ENCODE assay signal across 22 cellular contexts in genomic region chr15:29900237-29901189, GRCh38.
A peak's percentile ranks its signal among the peaks of the same experiment; 100 is the strongest.
DNase-seq lines count a peak whose midpoint lies in the region; ATAC-seq, FAIRE-seq and TF ChIP-seq lines count a peak whose summit lies in the region.
"Had no signal": no experiment of that assay in that cellular context is flagged by ENCODE, and none has a peak within 500 bp of the region (broad histone marks: within the 10 kb centered on the region; RNA-seq: fewer than 3 reads in every experiment).

No MANE protein-coding gene starts in this region.

- intact Hi-C loops in Right ventricle myocardium inferior (cut with DNase I): no loop called here
- intact Hi-C loops in K562 (cut with micrococcal nuclease): no loop called here

- in situ Hi-C loops in K562 (cut with MboI): no loop called here
- in situ Hi-C loops in GM23248 (cut with MboI): no loop called here

- DNase-seq in Right ventricle myocardium inferior (ENCODE audit: missing footprints): no peak
- no peak for DNase-seq in right atrium auricular region (ENCODE audit: low spot score)
- DNase-seq in AG04450 (ENCODE audit: low read depth, low spot score): no peak
- DNase-seq in K562 (ENCODE audit: extremely low read depth in 1 of 4, low spot score in 3 of 4): no peak
- peak; percentile 21 to 53 for DNase-seq in foreskin keratinocyte
- no peak for DNase-seq in GM23248
- DNase-seq in activated CD8-positive, alpha-beta T cell treated with anti-CD3 and anti-CD28 coated beads, Interleukin-2, amount 10 ng/mL, durations not matched to agents 7 days and 5 days: no peak
- DNase-seq: 8988T; BE2C; C1 segment of cervical spinal cord; CD4-positive, alpha-beta T cell; DMS 273 treated with DMSO at 0.1 percent for 48 hours; DMS53; DND-41; EL; HCEC 1CT; IMR-90; KBM-7 had no signal

- FAIRE-seq in K562 (lab: Jason Lieb, UNC): no peak
- FAIRE-seq: GM12878, H54 had no signal

- H3K27ac ChIP-seq in right atrium auricular region (no peak overlapping the region), AG04450 (ENCODE audit: low read depth, low read length) (peak overlapping the region; percentile 11), K562 (ENCODE audit: extremely low read depth, low read depth, low read length) (no peak overlapping the region), foreskin keratinocyte (no peak overlapping the region), GM23248 (no peak overlapping the region)
- H3K27ac ChIP-seq: HL-60 had no signal

- H3K79me2 ChIP-seq in K562 (ENCODE audit: control insufficient read depth, insufficient read depth, low read length): no peaks in the 10 kb centered on the region
- H3K79me2 ChIP-seq in GM23248 (ENCODE audit: insufficient read depth): no peaks in the 10 kb centered on the region

- no TSS peak for BruUV-seq in K562 (replicated peaks; lab: Mats Ljungman, UMichigan)

- no peak overlapping the region for H3K27ac Mint-ChIP-seq in activated CD8-positive, alpha-beta T cell treated with anti-CD3 and anti-CD28 coated beads, Interleukin-2, amount 10 ng/mL, durations not matched to agents 7 days and 5 days
- H3K27ac Mint-ChIP-seq: CD4-positive, alpha-beta T cell had no signal

- no peaks in the 10 kb centered on the region for H3K27me3 ChIP-seq in right atrium auricular region
- H3K27me3 ChIP-seq in AG04450 (ENCODE audit: control insufficient read depth, insufficient read depth, low read length): no peaks in the 10 kb centered on the region
- peaks cover 15 to 25% of the 10 kb centered on the region in 2 experiments for H3K27me3 ChIP-seq in K562 (ENCODE audit: control insufficient read depth in 2 of 2, insufficient read depth in 2 of 2, low read length in 2 of 2)
- no peaks in the 10 kb centered on the region for H3K27me3 ChIP-seq in foreskin keratinocyte
- H3K27me3 ChIP-seq in GM23248 (replicated peaks; ENCODE audit: insufficient read depth): no peaks in the 10 kb centered on the region

- H3K9ac ChIP-seq in K562 (ENCODE audit: insufficient read depth in 1 of 2, low read depth in 2 of 2, low read length in 2 of 2) (no peak overlapping the region), GM23248 (no peak overlapping the region)

- no peak overlapping the region for H3K4me3 ChIP-seq in right atrium auricular region
- no peak overlapping the region for H3K4me3 ChIP-seq in AG04450 (ENCODE audit: low read depth, low read length)
- no peak overlapping the region for H3K4me3 ChIP-seq in K562
- no peak overlapping the region for H3K4me3 ChIP-seq in GM23248
- H3K4me3 ChIP-seq: GM12878 had no signal

- TF ChIP-seq POLR2A in K562 (conservative IDR thresholded peaks at IDR 0.05): no peak

- TF ChIP-seq EP300 in K562 (IDR thresholded peaks at IDR 0.05; ENCODE audit: low read length): no peak

- H3K4me2 ChIP-seq in K562 (ENCODE audit: insufficient read depth, low read length) (no peak overlapping the region), GM23248 (ENCODE audit: unreplicated experiment) (no peak overlapping the region)

- no peaks in the 10 kb centered on the region for H3K9me2 ChIP-seq in GM23248 (ENCODE audit: insufficient read depth)

- POLR2A ChIA-PET in AG04450 (lab: Yijun Ruan, JAX): no interaction called here
- POLR2A ChIA-PET in K562 (lab: Yijun Ruan, JAX): interaction anchor here (0.6 to 1.1 kb wide), 3 partner anchors 16 to 32 kb away, joined by 3 read pairs; no protein-coding TSS in a partner anchor
- POLR2A ChIA-PET in activated CD8-positive, alpha-beta T cell treated with anti-CD3 and anti-CD28 coated beads, Interleukin-2, amount 10 ng/mL, durations not matched to agents 7 days and 5 days (lab: Charles Lee): no interaction called here

- H3K9me1 ChIP-seq in K562 (ENCODE audit: control insufficient read depth, insufficient read depth, low read length): no peaks in the 10 kb centered on the region

- no peak for TF ChIP-seq RAD21 in K562 (CRISPR knock-in tag; conservative IDR thresholded peaks at IDR 0.05 in 1 of 2, IDR thresholded peaks at IDR 0.05 in 1 of 2)

- H3K36me3 ChIP-seq in right atrium auricular region (no peaks in the 10 kb centered on the region), K562 (ENCODE audit: control insufficient read depth, insufficient read depth, low read length) (no peaks in the 10 kb centered on the region), GM23248 (ENCODE audit: low read depth) (no peaks in the 10 kb centered on the region)
- H3K36me3 ChIP-seq: BE2C had no signal

- ATAC-seq in Right ventricle myocardium inferior (peak; percentile 8), K562 (no peak), foreskin keratinocyte (peak; percentile 31), HG02798 (IDR thresholded peaks at IDR 0.05; ENCODE audit: poor library complexity, unreplicated experiment) (no peak)
- ATAC-seq in activated CD8-positive, alpha-beta T cell treated with anti-CD3 and anti-CD28 coated beads, Interleukin-2, amount 10 ng/mL, durations not matched to agents 7 days and 5 days: no peak
- ATAC-seq: GM12878 had no signal

- no peaks in the 10 kb centered on the region for H3K36me3 Mint-ChIP-seq in activated CD8-positive, alpha-beta T cell treated with anti-CD3 and anti-CD28 coated beads, Interleukin-2, amount 10 ng/mL, durations not matched to agents 7 days and 5 days (ENCODE audit: low read depth)

- no peaks in the 10 kb centered on the region for H3K27me3 Mint-ChIP-seq in activated CD8-positive, alpha-beta T cell treated with anti-CD3 and anti-CD28 coated beads, Interleukin-2, amount 10 ng/mL, durations not matched to agents 7 days and 5 days (ENCODE audit: low read depth)

- H3K9me3 ChIP-seq in right atrium auricular region (peaks cover 0 to 6% of the 10 kb centered on the region in 2 donors), AG04450 (ENCODE audit: control insufficient read depth, insufficient read depth, low read length) (peaks cover 8% of the 10 kb centered on the region), K562 (replicated peaks; ENCODE audit: control insufficient read depth, insufficient read depth, low read depth, low read length) (no peaks in the 10 kb centered on the region), GM23248 (ENCODE audit: low read depth) (no peaks in the 10 kb centered on the region)
- H3K9me3 ChIP-seq: BE2C had no signal

- WGBS in K562 (ENCODE audit: insufficient coverage, low coverage, missing lambda C conversion rate): 0% methylated on average over 7 of the region's 7 CpGs
- WGBS in GM23248 (ENCODE audit: low coverage in 1 of 2, low lambda C conversion rate in 2 of 2, missing lambda C conversion rate in 2 of 2), 2 experiments: 67 to 73% methylated on average over 7 of the region's 7 CpGs

- peaks cover 0 to 8% of the 10 kb centered on the region in 2 donors for H3K4me1 ChIP-seq in right atrium auricular region
- H3K4me1 ChIP-seq in K562 (replicated peaks in 1 of 2; ENCODE audit: control insufficient read depth in 2 of 2, insufficient read depth in 2 of 2, low read length in 2 of 2): no peaks in the 10 kb centered on the region
- peaks cover 4% of the 10 kb centered on the region for H3K4me1 ChIP-seq in foreskin keratinocyte
- peaks cover 4% of the 10 kb centered on the region for H3K4me1 ChIP-seq in GM23248 (ENCODE audit: insufficient read depth)
- H3K4me1 ChIP-seq: BE2C had no signal

- H2AFZ ChIP-seq in K562 (ENCODE audit: low read depth, low read length): no peak overlapping the region
- no peak overlapping the region for H2AFZ ChIP-seq in GM23248

- TF ChIP-seq CTCF in right atrium auricular region (IDR thresholded peaks at IDR 0.05): no peak
- TF ChIP-seq CTCF in AG04450 (IDR thresholded peaks at IDR 0.05; ENCODE audit: low read depth, low read length): no peak
- no peak for TF ChIP-seq CTCF in K562 (IDR thresholded peaks at IDR 0.05 in 2 of 3, conservative IDR thresholded peaks at IDR 0.05 in 1 of 3; ENCODE audit: insufficient read depth in 2 of 3, low read depth in 1 of 3, low read length in 3 of 3)
- no peak for TF ChIP-seq CTCF in foreskin keratinocyte (conservative IDR thresholded peaks at IDR 0.05)

- CTCF ChIA-PET in AG04450 (lab: Charles Lee): no interaction called here
- CTCF ChIA-PET in K562 (lab: Yijun Ruan, JAX; ENCODE audit: low intra/inter-chr PET ratio): no interaction called here
- CTCF ChIA-PET in activated CD8-positive, alpha-beta T cell treated with anti-CD3 and anti-CD28 coated beads, Interleukin-2, amount 10 ng/mL, durations not matched to agents 7 days and 5 days (lab: Charles Lee): no interaction called here

- H3F3A ChIP-seq in GM23248 (ENCODE audit: insufficient read depth): peaks cover 15% of the 10 kb centered on the region

- no peak overlapping the region for H3K4me3 Mint-ChIP-seq in activated CD8-positive, alpha-beta T cell treated with anti-CD3 and anti-CD28 coated beads, Interleukin-2, amount 10 ng/mL, durations not matched to agents 7 days and 5 days
- H3K4me3 Mint-ChIP-seq: CD4-positive, alpha-beta T cell had no signal

- H4K20me1 ChIP-seq in K562 (replicated peaks; ENCODE audit: control insufficient read depth, insufficient read depth, low read length) (no peaks in the 10 kb centered on the region), GM23248 (ENCODE audit: insufficient read depth) (no peaks in the 10 kb centered on the region)

- H3K4me1 Mint-ChIP-seq in activated CD8-positive, alpha-beta T cell treated with anti-CD3 and anti-CD28 coated beads, Interleukin-2, amount 10 ng/mL, durations not matched to agents 7 days and 5 days (ENCODE audit: low read depth): no peaks in the 10 kb centered on the region

- no peaks in the 10 kb centered on the region for H3K9me3 Mint-ChIP-seq in activated CD8-positive, alpha-beta T cell treated with anti-CD3 and anti-CD28 coated beads, Interleukin-2, amount 10 ng/mL, durations not matched to agents 7 days and 5 days (ENCODE audit: insufficient read depth)

Comparison
In these comparisons a context has a peak if more than half of its experiments do, and no peak if none do; other contexts are left out.
1. ATAC-seq: peak in Right ventricle myocardium inferior (single experiment) and foreskin keratinocyte (single experiment); none in K562 (single experiment), HG02798 (single experiment) and activated CD8-positive, alpha-beta T cell treated with anti-CD3 and anti-CD28 coated beads, Interleukin-2, amount 10 ng/mL, durations not matched to agents 7 days and 5 days (single experiment).
2. DNase-seq: peak in foreskin keratinocyte (2 of 2); none in Right ventricle myocardium inferior (single experiment), right atrium auricular region (single experiment), AG04450 (single experiment), K562 (0 of 4), GM23248 (single experiment) and activated CD8-positive, alpha-beta T cell treated with anti-CD3 and anti-CD28 coated beads, Interleukin-2, amount 10 ng/mL, durations not matched to agents 7 days and 5 days (single experiment).